In the genomic region with DNA sequence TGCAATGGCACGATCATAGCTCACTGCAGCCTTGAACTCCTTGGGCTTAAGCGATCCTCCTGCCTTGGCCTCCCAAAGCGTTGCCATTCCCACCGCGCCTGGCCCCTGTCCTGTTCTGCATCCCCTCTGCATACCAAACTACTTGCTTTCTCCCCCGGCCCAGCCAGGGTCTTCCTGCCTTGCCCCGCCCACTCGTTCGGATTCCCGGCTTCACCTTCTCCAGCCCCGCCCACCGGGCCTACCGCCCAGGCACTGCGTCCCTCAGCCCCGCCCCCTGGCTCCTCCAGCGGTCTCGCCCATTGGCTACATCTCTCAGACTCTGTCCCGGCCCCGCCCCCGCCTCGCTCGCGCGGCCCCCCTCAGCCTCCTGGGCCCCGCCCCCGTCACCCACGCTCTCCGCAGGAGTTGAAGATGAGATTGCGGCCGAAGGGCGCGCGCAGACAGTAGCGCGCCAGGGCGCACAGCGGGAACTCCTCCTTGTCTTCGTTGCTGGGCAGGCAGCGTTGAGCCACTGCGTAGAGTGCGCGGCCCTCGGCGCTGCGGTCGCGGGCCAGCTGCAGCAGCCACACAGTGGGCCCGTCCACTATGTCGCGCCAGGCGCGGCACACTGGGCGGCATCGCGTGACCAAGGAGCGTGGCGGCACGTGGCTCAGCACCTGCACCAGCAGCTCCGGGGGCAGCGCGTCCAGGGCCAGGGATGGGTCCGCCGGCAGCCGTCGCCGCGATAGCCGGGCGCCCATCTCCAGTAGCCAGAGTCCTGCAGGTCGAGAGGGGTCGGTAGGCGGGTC, we compare ENCODE assay signal across 8 cellular contexts.
DNase-seq lines count a peak whose midpoint lies in the region.

No MANE protein-coding gene starts in this region.

- no peaks in the 10 kb centered on the region for H3K4me1 ChIP-seq in endocrine pancreas (ENCODE audit: control insufficient read depth, insufficient read depth, low read length)

- no peaks in the 10 kb centered on the region for H3K27me3 ChIP-seq in endocrine pancreas (ENCODE audit: control insufficient read depth, insufficient read depth, low read length)

- H3K9me3 ChIP-seq in endocrine pancreas (ENCODE audit: control insufficient read depth, low read length) = no peaks in the 10 kb centered on the region

- no peak overlapping the region for H3K4me3 ChIP-seq in endocrine pancreas (ENCODE audit: control insufficient read depth, insufficient read depth, low read length)

- peak overlapping the region; percentile 13 for H3K9ac ChIP-seq in endocrine pancreas (ENCODE audit: control insufficient read depth, insufficient read depth, low read length)

- DNase-seq in EH (ENCODE audit: low read depth) (peak; percentile 27), NCI-H2107 treated with DMSO at 0.1 percent for 48 hours (lab: John Stamatoyannopoulos, UW; ENCODE audit: unreplicated experiment) (peak; percentile 9), medulla oblongata (ENCODE audit: extremely low spot score) (peak; percentile 84), HPDE6-E6E7 (ENCODE audit: extremely low spot score) (no peak), NCI-H774 (lab: John Stamatoyannopoulos, UW) (no peak)
- DNase-seq in activated CD8-positive, alpha-beta memory T cell treated with anti-CD3 and anti-CD28 coated beads, Interleukin-2, amount 50 U/mL, for 1 hour (ENCODE audit: extremely low read depth) = peak; percentile 45
- DNase-seq in stimulated activated CD4-positive, alpha-beta T cell treated with anti-CD3 and anti-CD28 coated beads, TNF-alpha, amount 100 ng/mL, for 1 hour (ENCODE audit: low read depth in 3 of 3, low spot score in 1 of 3) = peak; percentile 35 to 74 (median 61)

- H3K36me3 ChIP-seq in endocrine pancreas (ENCODE audit: control insufficient read depth, insufficient read depth, low read length) = no peaks in the 10 kb centered on the region

Comparison
In these comparisons a context has a peak if more than half of its experiments do, and no peak if none do; other contexts are left out.
1. DNase-seq: peak in EH (single experiment), NCI-H2107 treated with DMSO at 0.1 percent for 48 hours (single experiment), activated CD8-positive, alpha-beta memory T cell treated with anti-CD3 and anti-CD28 coated beads, Interleukin-2, amount 50 U/mL, for 1 hour (single experiment), medulla oblongata (single experiment) and stimulated activated CD4-positive, alpha-beta T cell treated with anti-CD3 and anti-CD28 coated beads, TNF-alpha, amount 100 ng/mL, for 1 hour (3 of 3); none in HPDE6-E6E7 (single experiment) and NCI-H774 (single experiment).